In the genomic region with DNA sequence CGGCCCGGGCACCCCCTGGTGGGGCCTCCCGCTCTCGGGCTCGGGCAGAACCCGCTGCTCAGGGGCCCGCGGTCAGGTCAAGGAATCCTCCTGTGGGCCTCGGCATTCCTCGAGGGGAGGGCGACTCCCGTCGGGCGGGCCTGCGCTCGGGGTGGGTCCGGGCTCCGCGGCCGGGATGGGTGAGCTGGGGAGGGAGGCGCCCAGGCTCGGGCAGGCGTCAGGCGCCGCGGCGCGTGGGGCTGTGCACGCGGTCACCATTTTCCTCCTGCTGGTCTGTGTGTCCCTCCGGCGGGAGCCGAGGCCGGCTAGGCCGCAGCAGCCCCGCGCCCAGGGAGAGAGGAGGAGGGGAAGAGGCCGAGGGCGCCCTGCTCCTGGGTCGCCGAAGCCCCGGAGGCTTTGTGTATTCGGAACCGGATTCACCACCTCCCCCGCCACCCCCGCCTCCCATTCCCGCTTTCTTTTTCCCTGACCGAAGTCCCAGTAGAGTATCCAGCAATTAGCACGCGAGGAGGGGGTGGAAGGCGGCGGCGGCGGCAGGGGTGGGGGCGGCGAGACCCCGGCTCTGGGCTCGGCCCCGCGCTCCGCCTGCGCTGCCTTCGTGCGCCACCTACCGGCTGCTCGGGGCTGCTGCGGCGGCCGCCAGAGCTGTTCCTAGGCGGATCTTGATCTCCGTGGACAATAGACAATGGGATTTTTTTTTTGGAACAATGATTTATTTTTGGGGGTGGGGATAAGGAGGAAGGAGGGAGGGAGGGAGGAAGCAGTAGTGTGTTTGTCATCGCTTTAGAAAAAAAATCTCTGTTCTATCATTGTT, we compare ENCODE assay signal across 7 cellular contexts.
A peak's percentile ranks its signal among the peaks of the same experiment; 100 is the strongest.
DNase-seq lines count a peak whose midpoint lies in the region; ATAC-seq and TF ChIP-seq lines count a peak whose summit lies in the region.

No MANE protein-coding gene starts in this region.

- peak overlapping the region; percentile 55 for H3K4me3 Mint-ChIP-seq in activated CD4-positive, alpha-beta memory T cell treated with anti-CD3 and anti-CD28 coated beads for 36 hours

- H3K27me3 ChIP-seq in duodenal mucosa (ENCODE audit: control insufficient read depth in 1 of 2, insufficient read depth in 2 of 2, low read length in 2 of 2), result no peaks in the 10 kb centered on the region

- no peaks in the 10 kb centered on the region for H3K36me3 Mint-ChIP-seq in activated CD4-positive, alpha-beta memory T cell treated with anti-CD3 and anti-CD28 coated beads for 36 hours

- peaks cover 17% of the 10 kb centered on the region for H3K4me1 Mint-ChIP-seq in activated CD4-positive, alpha-beta memory T cell treated with anti-CD3 and anti-CD28 coated beads for 36 hours (ENCODE audit: low read depth)

- no peaks in the 10 kb centered on the region for H3K9me3 Mint-ChIP-seq in activated CD4-positive, alpha-beta memory T cell treated with anti-CD3 and anti-CD28 coated beads for 36 hours

- intact Hi-C loops in activated CD4-positive, alpha-beta memory T cell treated with anti-CD3 and anti-CD28 coated beads for 36 hours (cut with micrococcal nuclease), result loop anchor here (1.0 to 5.0 kb wide), 7 partner anchors 119 to 596 kb away; partner anchors contain the start of gene SCOC
- intact Hi-C loops in lower leg skin (cut with DNase I; ENCODE audit: low total_unique reads), result loop anchor here (10.0 kb wide), 1 partner anchor 518 kb away; no protein-coding TSS in a partner anchor

- H3K9ac ChIP-seq in duodenal mucosa (ENCODE audit: low read depth in 1 of 2, low read length in 2 of 2), result peak overlapping the region; percentile 52 to 55

- no peak for TF ChIP-seq POLR2A in lower leg skin (IDR thresholded peaks at IDR 0.05)

- WGBS in lower leg skin, 2 donors, result 1% methylated on average over 37 to 64 of the region's 72 CpGs

- peaks cover 8 to 22% of the 10 kb centered on the region in 2 donors for H3K4me1 ChIP-seq in duodenal mucosa (ENCODE audit: control insufficient read depth in 1 of 2, insufficient read depth in 2 of 2, low read length in 2 of 2)

- peak; percentile 97 for TF ChIP-seq CTCF in GM13976 (IDR thresholded peaks at IDR 0.05; ENCODE audit: borderline replicate concordance, control extremely low read depth, extremely low read depth, insufficient read depth, missing control alignments)
- no peak for TF ChIP-seq CTCF in lower leg skin (IDR thresholded peaks at IDR 0.05)

- in situ Hi-C loops in GM13976 (cut with MboI; ENCODE audit: low sequenced_read_pairs, unreplicated experiment), result loop anchor here (25.0 kb wide), 1 partner anchor 241 kb away; no protein-coding TSS in a partner anchor

- POLR2A ChIA-PET in activated CD4-positive, alpha-beta memory T cell treated with anti-CD3 and anti-CD28 coated beads for 36 hours (lab: Charles Lee), result no interaction called here

- H3K27ac Mint-ChIP-seq in activated CD4-positive, alpha-beta memory T cell treated with anti-CD3 and anti-CD28 coated beads for 36 hours, result no peak overlapping the region

- CTCF ChIA-PET in activated CD4-positive, alpha-beta memory T cell treated with anti-CD3 and anti-CD28 coated beads for 36 hours (lab: Charles Lee), result interaction anchor here (0.6 to 4.9 kb wide), 45 partner anchors 9 to 649 kb away, joined by 3 to 60 read pairs (median 4); partner anchors contain the start of gene MGST2

- H3K27ac ChIP-seq in duodenal mucosa (ENCODE audit: low read depth, low read length), result peak overlapping the region; percentile 47

- peaks cover 20% of the 10 kb centered on the region for H3K27me3 Mint-ChIP-seq in activated CD4-positive, alpha-beta memory T cell treated with anti-CD3 and anti-CD28 coated beads for 36 hours

- no peaks in the 10 kb centered on the region for H3K36me3 ChIP-seq in duodenal mucosa (ENCODE audit: control insufficient read depth in 1 of 2, insufficient read depth in 2 of 2, low read length in 2 of 2)

- H3K4me3 ChIP-seq in duodenal mucosa (ENCODE audit: low read depth in 1 of 2, low read length in 2 of 2) (peak overlapping the region; percentile 67 to 80), lower leg skin (ENCODE audit: low read depth, poor library complexity, severe bottlenecking) (peak overlapping the region; percentile 28)

- ATAC-seq in HG03045 (IDR thresholded peaks at IDR 0.05; ENCODE audit: unreplicated experiment), result peak; percentile 58

- peak; percentile 73 for DNase-seq in GM13976 (ENCODE audit: low spot score)
- DNase-seq in NCI-H460 (ENCODE audit: extremely low read depth, low read depth), result peak; percentile 39
- DNase-seq in activated CD4-positive, alpha-beta memory T cell treated with anti-CD3 and anti-CD28 coated beads for 36 hours, result peak; percentile 63
- peak; percentile 43 to 93 for DNase-seq in lower leg skin (ENCODE audit: low spot score in 2 of 2)
- DNase-seq in stimulated activated CD4-positive, alpha-beta T cell treated with anti-CD3 and anti-CD28 coated beads, Interleukin-4, amount 100 ng/mL, for 24 hours, result peak; percentile 60

- H3K9me3 ChIP-seq in duodenal mucosa (ENCODE audit: control insufficient read depth in 1 of 2, low read length in 2 of 2), result no peaks in the 10 kb centered on the region

Comparison
In these comparisons a context has a peak if more than half of its experiments do, and no peak if none do; other contexts are left out.
1. Peak in every context shown above with its lines: DNase-seq, ATAC-seq, H3K4me3 ChIP-seq and H3K27ac ChIP-seq.